ENCODE assay signal across 26 cellular contexts in the genomic region with DNA sequence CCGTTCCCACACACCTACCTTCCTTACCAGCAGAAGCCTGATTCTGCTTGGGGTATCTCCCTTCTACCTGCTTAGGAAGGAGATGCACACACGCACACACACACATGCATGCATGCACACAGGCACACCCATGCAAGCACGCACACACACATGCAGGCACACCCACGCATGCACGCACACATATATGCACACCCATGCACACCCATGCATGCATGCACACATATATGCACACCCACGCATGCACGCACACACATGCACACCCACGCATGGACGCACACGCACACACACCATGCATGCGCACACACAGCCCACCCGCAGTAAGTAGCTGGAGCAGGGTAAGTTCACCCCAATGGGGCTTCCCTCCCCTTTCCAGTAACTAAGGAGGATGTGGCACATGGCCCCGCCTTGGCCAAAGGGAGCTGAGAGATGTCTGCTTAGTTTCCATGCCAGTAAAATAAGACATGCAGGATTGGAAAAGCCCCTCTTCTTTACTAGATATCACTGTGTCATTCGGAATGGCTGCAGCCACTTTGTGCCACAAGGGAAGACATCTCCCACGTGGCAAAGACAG. TPM values are rescaled to one million over a fixed set of nuclear protein-coding genes. Genes with fewer than 3 reads are reported as not detected.
DNase-seq lines count a peak whose midpoint lies in the region; ATAC-seq and TF ChIP-seq lines count a peak whose summit lies in the region.
"Had no signal": no experiment of that assay in that cellular context is flagged by ENCODE, and none has a peak within 500 bp of the region (broad histone marks: within the 10 kb centered on the region; RNA-seq: fewer than 3 reads in every experiment).

No MANE protein-coding gene starts in this region.

- H3K4me3 ChIP-seq in naive thymus-derived CD4-positive, alpha-beta T cell (ENCODE audit: low read length): no peak overlapping the region
- no peak overlapping the region for H3K4me3 ChIP-seq in transverse colon
- H3K4me3 ChIP-seq: adrenal gland, body of pancreas, left lung, SJSA1, skin epidermis, tibial nerve had no signal

- H3K9me3 ChIP-seq in naive thymus-derived CD4-positive, alpha-beta T cell (ENCODE audit: control insufficient read depth in 2 of 3, low read length in 3 of 3): no peaks in the 10 kb centered on the region
- H3K9me3 ChIP-seq in transverse colon: no peaks in the 10 kb centered on the region
- H3K9me3 ChIP-seq: adrenal gland, body of pancreas, gastroesophageal sphincter, left lung, SJSA1, tibial nerve had no signal

- no peaks in the 10 kb centered on the region for H3K36me3 Mint-ChIP-seq in activated T-helper 17 cell treated with anti-CD3 and anti-CD28 coated beads, Interleukin-2, amount 50 U/mL, for 72 hours (ENCODE audit: low read depth)
- peaks cover 0 to 27% (median 0%) of the 10 kb centered on the region in 5 donors for H3K36me3 Mint-ChIP-seq in naive thymus-derived CD4-positive, alpha-beta T cell

- DNase-seq in stimulated activated naive CD8-positive, alpha-beta T cell treated with anti-CD3 and anti-CD28 coated beads, Interleukin-15, amount 100 ng/mL, for 72 hours: peak in 1 of 2 donors; percentile 30
- DNase-seq in stimulated activated naive CD8-positive, alpha-beta T cell treated with anti-CD3 and anti-CD28 coated beads, Interleukin-15, Interleukin-2, amounts not matched to agents 100 U/mL and 50 U/mL, for 24 hours: no peak
- no peak for DNase-seq in naive thymus-derived CD4-positive, alpha-beta T cell
- DNase-seq in transverse colon (no peak), HK-2 (ENCODE audit: unreplicated experiment) (no peak)
- DNase-seq: activated CD4-positive, CD25-positive, alpha-beta regulatory T cell treated with anti-CD3 and anti-CD28 coated beads, Interleukin-2, amount 50 U/mL, for 72 hours; activated CD8-positive, alpha-beta memory T cell treated with anti-CD3 and anti-CD28 coated beads, Interleukin-2, amount 50 U/mL, for 4 hours; body of pancreas; Calu3; cerebellar nuclear complex; DMS79 treated with DMSO at 0.1 percent for 48 hours; hippocampal formation; left lung; NCI-H146; RPMI8226 had no signal

- no peaks in the 10 kb centered on the region for H3K36me3 ChIP-seq in naive thymus-derived CD4-positive, alpha-beta T cell (ENCODE audit: control insufficient read depth in 2 of 3, insufficient read depth in 3 of 3, low read length in 3 of 3)
- no peaks in the 10 kb centered on the region for H3K36me3 ChIP-seq in transverse colon
- H3K36me3 ChIP-seq: adrenal gland, gastroesophageal sphincter, left lung, SJSA1, tibial nerve had no signal

- H3K4me3 Mint-ChIP-seq in stimulated activated naive CD8-positive, alpha-beta T cell treated with anti-CD3 and anti-CD28 coated beads, Interleukin-15, amount 100 ng/mL, for 72 hours: peak overlapping the region; percentile 34 to 70
- peak overlapping the region; percentile 51 for H3K4me3 Mint-ChIP-seq in activated T-helper 17 cell treated with anti-CD3 and anti-CD28 coated beads, Interleukin-2, amount 50 U/mL, for 72 hours
- H3K4me3 Mint-ChIP-seq in naive thymus-derived CD4-positive, alpha-beta T cell: peak overlapping the region in 8 of 10 donors; percentile 40 to 76 (median 69)
- H3K4me3 Mint-ChIP-seq: CD14-positive monocyte had no signal

- no peaks in the 10 kb centered on the region for H3K27me3 Mint-ChIP-seq in stimulated activated naive CD8-positive, alpha-beta T cell treated with anti-CD3 and anti-CD28 coated beads, Interleukin-15, amount 100 ng/mL, for 72 hours
- no peaks in the 10 kb centered on the region for H3K27me3 Mint-ChIP-seq in activated T-helper 17 cell treated with anti-CD3 and anti-CD28 coated beads, Interleukin-2, amount 50 U/mL, for 72 hours
- H3K27me3 Mint-ChIP-seq in naive thymus-derived CD4-positive, alpha-beta T cell: no peaks in the 10 kb centered on the region

- no peak overlapping the region for H3K27ac Mint-ChIP-seq in stimulated activated naive CD8-positive, alpha-beta T cell treated with anti-CD3 and anti-CD28 coated beads, Interleukin-15, amount 100 ng/mL, for 72 hours
- no peak overlapping the region for H3K27ac Mint-ChIP-seq in activated T-helper 17 cell treated with anti-CD3 and anti-CD28 coated beads, Interleukin-2, amount 50 U/mL, for 72 hours
- H3K27ac Mint-ChIP-seq in naive thymus-derived CD4-positive, alpha-beta T cell: peak overlapping the region in 4 of 9 donors; percentile 28 to 69 (median 64)
- H3K27ac Mint-ChIP-seq: CD14-positive monocyte had no signal

- in situ Hi-C loops in transverse colon (cut with MboI; ENCODE audit: low pct_ligation_motif_present in 1 of 4, low pct_unique_long_range_greater_than_20kb in 1 of 4, low sequenced_read_pairs in 3 of 4): no loop called here

- CTCF ChIA-PET in naive thymus-derived CD4-positive, alpha-beta T cell (lab: Charles Lee): no interaction called here

- peaks cover 0 to 23% of the 10 kb centered on the region in 2 donors for H3K4me1 ChIP-seq in naive thymus-derived CD4-positive, alpha-beta T cell (ENCODE audit: control insufficient read depth in 2 of 2, insufficient read depth in 2 of 2, low read length in 2 of 2)
- peaks cover 0 to 23% (median 8%) of the 10 kb centered on the region in 4 donors for H3K4me1 ChIP-seq in transverse colon
- H3K4me1 ChIP-seq: adrenal gland, body of pancreas, SJSA1 had no signal

- POLR2A ChIA-PET in naive thymus-derived CD4-positive, alpha-beta T cell (lab: Charles Lee): no interaction called here

- H3K9me3 Mint-ChIP-seq in stimulated activated naive CD8-positive, alpha-beta T cell treated with anti-CD3 and anti-CD28 coated beads, Interleukin-15, amount 100 ng/mL, for 72 hours: no peaks in the 10 kb centered on the region
- no peaks in the 10 kb centered on the region for H3K9me3 Mint-ChIP-seq in activated T-helper 17 cell treated with anti-CD3 and anti-CD28 coated beads, Interleukin-2, amount 50 U/mL, for 72 hours
- H3K9me3 Mint-ChIP-seq in naive thymus-derived CD4-positive, alpha-beta T cell: peaks cover 0 to 7% (median 0%) of the 10 kb centered on the region in 11 donors

- H3K27ac ChIP-seq in naive thymus-derived CD4-positive, alpha-beta T cell (ENCODE audit: low read depth, low read length): no peak overlapping the region
- no peak overlapping the region for H3K27ac ChIP-seq in transverse colon
- H3K27ac ChIP-seq: adrenal gland, body of pancreas, KMS-11, left lung, SJSA1 had no signal

- no peaks in the 10 kb centered on the region for H3K27me3 ChIP-seq in naive thymus-derived CD4-positive, alpha-beta T cell (ENCODE audit: control insufficient read depth in 2 of 2, insufficient read depth in 2 of 2, low read length in 2 of 2)
- H3K27me3 ChIP-seq in transverse colon: no peaks in the 10 kb centered on the region
- H3K27me3 ChIP-seq: adrenal gland, body of pancreas, dorsolateral prefrontal cortex, gastroesophageal sphincter, left lung, SJSA1, tibial nerve had no signal

- intact Hi-C loops in naive thymus-derived CD4-positive, alpha-beta T cell (cut with micrococcal nuclease): no loop called here
- intact Hi-C loops in transverse colon (cut with DNase I; ENCODE audit: low total_unique reads): no loop called here

- 79 to 92% methylated on average over 8 to 15 of the region's 15 CpGs for whole genome bisulfite sequencing in transverse colon (ENCODE audit: low coverage in 1 of 2), 2 donors

- peaks cover 42% of the 10 kb centered on the region for H3K4me1 Mint-ChIP-seq in stimulated activated naive CD8-positive, alpha-beta T cell treated with anti-CD3 and anti-CD28 coated beads, Interleukin-15, amount 100 ng/mL, for 72 hours
- H3K4me1 Mint-ChIP-seq in activated T-helper 17 cell treated with anti-CD3 and anti-CD28 coated beads, Interleukin-2, amount 50 U/mL, for 72 hours: peaks cover 12% of the 10 kb centered on the region
- peaks cover 15 to 53% (median 34%) of the 10 kb centered on the region in 7 donors for H3K4me1 Mint-ChIP-seq in naive thymus-derived CD4-positive, alpha-beta T cell

- no peak for TF ChIP-seq CTCF in transverse colon (IDR thresholded peaks at IDR 0.05)

- no peak for TF ChIP-seq POLR2A in transverse colon (IDR thresholded peaks at IDR 0.05)

- TF ChIP-seq EP300 in transverse colon (IDR thresholded peaks at IDR 0.05; ENCODE audit: low read depth): no peak

- peak; percentile 48 for ATAC-seq in stimulated activated naive CD8-positive, alpha-beta T cell treated with anti-CD3 and anti-CD28 coated beads, Interleukin-15, amount 100 ng/mL, for 72 hours
- no peak for ATAC-seq in stimulated activated naive CD8-positive, alpha-beta T cell treated with anti-CD3 and anti-CD28 coated beads, Interleukin-15, Interleukin-2, amounts not matched to agents 100 U/mL and 50 U/mL, for 24 hours
- no peak for ATAC-seq in activated T-helper 17 cell treated with anti-CD3 and anti-CD28 coated beads, Interleukin-2, amount 50 U/mL, for 72 hours (replicated peaks)
- no peak for ATAC-seq in naive thymus-derived CD4-positive, alpha-beta T cell
- ATAC-seq in HG03520 (IDR thresholded peaks at IDR 0.05; ENCODE audit: unreplicated experiment): no peak
- ATAC-seq: body of pancreas, gastroesophageal sphincter, HCT116, left lung had no signal

RNA-seq across cellular contexts. Expression of gene ADCY9, which starts 33.7 kb away (rescaled TPM):
- 1 to 10 TPM; 4.1 to 9.4 TPM for total RNA-seq in activated T-helper 17 cell treated with anti-CD3 and anti-CD28 coated beads, Interleukin-2, amount 50 U/mL, for 72 hours
- 10 to 100 TPM in 2 of 5 experiments, 1 to 10 TPM in 3; 3.9 to 14.3 (median 5.6) TPM for total RNA-seq in naive thymus-derived CD4-positive, alpha-beta T cell
- polyA plus RNA-seq in naive thymus-derived CD4-positive, alpha-beta T cell: under 1 TPM; 0.46 to 0.47 TPM
- 10 to 100 TPM; 33.7 to 46.0 (median 37.2) TPM for total RNA-seq in transverse colon
